ENCODE assay signal across 8 cellular contexts in the genomic region with DNA sequence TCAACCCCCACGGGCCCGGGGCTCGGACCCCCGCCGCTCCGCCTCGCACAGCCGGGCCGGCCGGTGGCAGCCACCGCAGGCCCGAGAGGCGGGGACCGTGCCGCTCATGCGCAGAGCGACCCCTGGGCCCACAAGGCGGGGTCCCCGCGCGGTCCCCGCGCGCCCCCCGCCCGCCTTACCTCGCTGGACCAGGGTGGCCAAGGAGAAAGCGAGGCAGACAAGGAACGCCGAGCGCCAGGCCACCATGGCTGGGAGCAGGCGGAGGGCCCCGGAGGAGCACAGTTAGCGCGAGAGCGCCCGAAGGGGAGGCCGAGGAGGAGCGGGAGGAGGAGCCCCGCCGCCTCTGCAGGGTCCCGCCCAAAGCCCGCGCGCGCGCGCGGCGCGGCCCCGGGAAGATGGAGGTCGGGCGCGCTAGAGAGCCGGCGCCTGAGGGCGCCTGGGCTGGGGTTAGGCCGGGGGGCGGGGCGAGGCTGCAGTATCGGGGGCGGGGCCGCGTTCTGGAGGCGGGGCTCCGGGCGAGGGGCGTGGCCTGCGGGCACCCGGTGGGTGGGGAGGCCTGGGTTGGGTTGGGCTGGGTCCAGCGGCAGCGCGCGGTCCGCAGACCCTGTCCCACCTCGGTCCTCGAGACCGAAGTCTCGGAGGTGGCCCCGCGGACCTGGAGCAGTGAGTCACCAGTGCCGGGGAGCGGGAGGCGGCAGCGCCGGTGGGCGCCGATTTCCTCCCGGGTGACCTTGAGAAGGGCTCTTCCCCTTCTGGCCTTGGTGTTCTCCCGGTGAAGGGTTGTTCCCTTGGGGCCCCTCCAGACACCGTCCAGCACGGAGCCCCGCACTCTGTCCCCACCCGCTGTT. TPM values are rescaled to one million over a fixed set of nuclear protein-coding genes. Genes with fewer than 3 reads are reported as not detected.
DNase-seq lines count a peak whose midpoint lies in the region; ATAC-seq and TF ChIP-seq lines count a peak whose summit lies in the region.

A gene with protein sequence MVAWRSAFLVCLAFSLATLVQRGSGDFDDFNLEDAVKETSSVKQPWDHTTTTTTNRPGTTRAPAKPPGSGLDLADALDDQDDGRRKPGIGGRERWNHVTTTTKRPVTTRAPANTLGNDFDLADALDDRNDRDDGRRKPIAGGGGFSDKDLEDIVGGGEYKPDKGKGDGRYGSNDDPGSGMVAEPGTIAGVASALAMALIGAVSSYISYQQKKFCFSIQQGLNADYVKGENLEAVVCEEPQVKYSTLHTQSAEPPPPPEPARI (minus strand): TSS at position 326 of the 848 bp plus-strand sequence. CDS start 80 bp downstream, at position 246.

- TF ChIP-seq CTCF in kidney epithelial cell (IDR thresholded peaks at IDR 0.05; ENCODE audit: insufficient read depth, low read length, poor library complexity, severe bottlenecking): no peak

- DNase-seq in AG20443 (ENCODE audit: low spot score): peak; percentile 95
- peak; percentile 85 for DNase-seq in NCI-H460 (ENCODE audit: extremely low read depth, low read depth)
- DNase-seq in activated CD4-positive, alpha-beta T cell treated with anti-CD3 and anti-CD28 coated beads for 24 hours (ENCODE audit: low read depth in 2 of 2): peak; percentile 76 to 81
- peak; percentile 90 for DNase-seq in cerebellum (ENCODE audit: low spot score)
- peak; percentile 49 for DNase-seq in kidney epithelial cell (ENCODE audit: low read depth)
- peak; percentile 81 to 89 for DNase-seq in stimulated activated CD4-positive, alpha-beta T cell treated with anti-CD3 and anti-CD28 coated beads, Interleukin-15, amount 100 ng/mL, for 1 hour (ENCODE audit: low read depth in 1 of 2, low spot score in 1 of 2)

- H3K4me3 ChIP-seq in kidney epithelial cell (ENCODE audit: low read depth, low read length): peak within 1 kb of the TSS; percentile 64

- H3K27me3 ChIP-seq in kidney epithelial cell (ENCODE audit: control insufficient read depth, insufficient read depth, low read length): no peaks in the 10 kb centered on the region

- peak; percentile 78 for ATAC-seq in GM19043 (IDR thresholded peaks at IDR 0.05; ENCODE audit: low read depth, unreplicated experiment)
- ATAC-seq in HG03342 (IDR thresholded peaks at IDR 0.05; ENCODE audit: unreplicated experiment): peak; percentile 92

- H3K36me3 ChIP-seq in kidney epithelial cell (ENCODE audit: control insufficient read depth, insufficient read depth, low read length): no peaks in the 10 kb centered on the region

RNA-seq across cellular contexts. Expression of the gene that starts here (rescaled TPM):
- total RNA-seq in NCI-H460 (2014; rRNA removed; shearing (Covaris generic)): 30.8 and 33.3 TPM in 2 replicates
- polyA plus RNA-seq in NCI-H460 (2014; cell fraction: nucleus; rRNA removed): 66.0 and 66.5 TPM in 2 replicates
- 31.4 TPM for total RNA-seq in cerebellum
- 28.1 and 29.8 TPM in 2 replicates for total RNA-seq in kidney epithelial cell

Comparison
In these comparisons a context has a peak if more than half of its experiments do, and no peak if none do; other contexts are left out.
1. Peak in every context shown above with its lines: DNase-seq, ATAC-seq and H3K4me3 ChIP-seq.